In genomic region chrX:42752730-42753129, GRCh38 we compare ENCODE assay signal across 30 cellular contexts. TPM values are rescaled to one million over a fixed set of nuclear protein-coding genes. Genes with fewer than 3 reads are reported as not detected.
"Had no signal": no experiment of that assay in that cellular context is flagged by ENCODE, and none has a peak within 500 bp of the region (broad histone marks: within the 10 kb centered on the region; RNA-seq: fewer than 3 reads in every experiment).

No MANE protein-coding gene starts in this region.

- H3K27me3 ChIP-seq: ascending aorta, esophagus muscularis mucosa, tibial artery, uterus had no signal

- H3K27ac ChIP-seq: ascending aorta, esophagus muscularis mucosa, tibial artery, uterus, WERI-Rb-1 had no signal

- H3K4me3 ChIP-seq: ascending aorta, esophagus muscularis mucosa, lung, tibial artery, uterus had no signal

- H3K9me3 ChIP-seq: ascending aorta, esophagus muscularis mucosa, tibial artery, uterus had no signal

- DNase-seq: activated CD4-positive, alpha-beta T cell treated with anti-CD3 and anti-CD28 coated beads for 1 hour; activated CD4-positive, alpha-beta T cell treated with anti-CD3 and anti-CD28 coated beads, Interleukin-2, amount 50 U/mL, for 4 hours; activated effector memory CD4-positive, alpha-beta T cell treated with anti-CD3 and anti-CD28 coated beads, Interleukin-2, amount 50 U/mL, for 16 hours; activated T-cell treated with anti-CD3 and anti-CD28 coated beads, Interleukin-2, amount 50 U/mL, for 72 hours; effector CD8-positive, alpha-beta T cell; foreskin fibroblast; islet precursor cell; nucleus accumbens; posterior cingulate gyrus; retina; stimulated activated CD4-positive, alpha-beta T cell treated with anti-CD3 and anti-CD28 coated beads, Interleukin-2, amount 100 ng/mL, for 24 hours; stimulated activated naive CD4-positive, alpha-beta T cell treated with Interleukin-2 at 50 U/mL for 16 hours; substantia nigra; tibial artery; uterus; WERI-Rb-1 had no signal

- H3K4me1 ChIP-seq: uterus had no signal

- H3K36me3 Mint-ChIP-seq: activated naive CD4-positive, alpha-beta T cell treated with anti-CD3 and anti-CD28 coated beads, Interleukin-2, amount 50 U/mL, for 24 hours; mesothelial cell of epicardium; natural killer cell treated with Interleukin-12 subunit alpha and Interleukin-12 subunit beta and Interleukin-15 and Interleukin-18, amount 100 ng/mL, for 72 hours had no signal

- H3K27ac Mint-ChIP-seq: activated naive CD4-positive, alpha-beta T cell treated with anti-CD3 and anti-CD28 coated beads, Interleukin-2, amount 50 U/mL, for 24 hours; activated T-cell treated with anti-CD3 and anti-CD28 coated beads, Interleukin-2, amount 50 U/mL, for 72 hours; dendritic cell treated with granulocyte-macrophage colony-stimulating factor and Interleukin-4, amounts not matched to agents 40 ng/mL and 50 ng/mL, for 4 days; mesothelial cell of epicardium; natural killer cell treated with Interleukin-12 subunit alpha and Interleukin-12 subunit beta and Interleukin-15 and Interleukin-18, amount 100 ng/mL, for 72 hours had no signal

- ATAC-seq: activated T-cell treated with anti-CD3 and anti-CD28 coated beads, Interleukin-2, amount 50 U/mL, for 72 hours; left lobe of liver; natural killer cell treated with Interleukin-12 subunit alpha and Interleukin-12 subunit beta and Interleukin-15 and Interleukin-18, amount 100 ng/mL, for 72 hours had no signal

- H3K36me3 ChIP-seq: ascending aorta, esophagus muscularis mucosa, tibial artery, uterus, WERI-Rb-1 had no signal

- H3K4me3 Mint-ChIP-seq: activated naive CD4-positive, alpha-beta T cell treated with anti-CD3 and anti-CD28 coated beads, Interleukin-2, amount 50 U/mL, for 24 hours; activated T-cell treated with anti-CD3 and anti-CD28 coated beads, Interleukin-2, amount 50 U/mL, for 72 hours; dendritic cell treated with granulocyte-macrophage colony-stimulating factor and Interleukin-4, amounts not matched to agents 40 ng/mL and 50 ng/mL, for 4 days; mesothelial cell of epicardium; natural killer cell treated with Interleukin-12 subunit alpha and Interleukin-12 subunit beta and Interleukin-15 and Interleukin-18, amount 100 ng/mL, for 72 hours had no signal

- H3K9me3 Mint-ChIP-seq: activated naive CD4-positive, alpha-beta T cell treated with anti-CD3 and anti-CD28 coated beads, Interleukin-2, amount 50 U/mL, for 24 hours; activated T-cell treated with anti-CD3 and anti-CD28 coated beads, Interleukin-2, amount 50 U/mL, for 72 hours; dendritic cell treated with granulocyte-macrophage colony-stimulating factor and Interleukin-4, amounts not matched to agents 40 ng/mL and 50 ng/mL, for 4 days; natural killer cell treated with Interleukin-12 subunit alpha and Interleukin-12 subunit beta and Interleukin-15 and Interleukin-18, amount 100 ng/mL, for 72 hours had no signal

- H3K27me3 Mint-ChIP-seq: activated naive CD4-positive, alpha-beta T cell treated with anti-CD3 and anti-CD28 coated beads, Interleukin-2, amount 50 U/mL, for 24 hours; dendritic cell treated with granulocyte-macrophage colony-stimulating factor and Interleukin-4, amounts not matched to agents 40 ng/mL and 50 ng/mL, for 4 days had no signal

RNA-seq across cellular contexts. Expression of gene PPP1R2C, which starts 25.2 kb away (rescaled TPM):
- total RNA-seq: activated CD8-positive, alpha-beta memory T cell treated with anti-CD3 and anti-CD28 coated beads for 36 hours; ascending aorta; bronchial epithelial cell; cerebellum; esophagus muscularis mucosa; glomerular endothelial cell; left lobe of liver; lung; mesothelial cell of epicardium; natural killer cell treated with Interleukin-12 subunit alpha and Interleukin-12 subunit beta and Interleukin-15 and Interleukin-18, amount 100 ng/mL, for 72 hours; T-helper 2 cell treated with Interferon-gamma antibody and Interleukin-4, amounts not matched to agents 100 ng/mL and 5 ng/mL, for 36 hours; uterus had no signal
- polyA plus RNA-seq: adipose tissue, lung had no signal
